Comparison of ENCODE assay signal across 1 cellular context in the genomic region with DNA sequence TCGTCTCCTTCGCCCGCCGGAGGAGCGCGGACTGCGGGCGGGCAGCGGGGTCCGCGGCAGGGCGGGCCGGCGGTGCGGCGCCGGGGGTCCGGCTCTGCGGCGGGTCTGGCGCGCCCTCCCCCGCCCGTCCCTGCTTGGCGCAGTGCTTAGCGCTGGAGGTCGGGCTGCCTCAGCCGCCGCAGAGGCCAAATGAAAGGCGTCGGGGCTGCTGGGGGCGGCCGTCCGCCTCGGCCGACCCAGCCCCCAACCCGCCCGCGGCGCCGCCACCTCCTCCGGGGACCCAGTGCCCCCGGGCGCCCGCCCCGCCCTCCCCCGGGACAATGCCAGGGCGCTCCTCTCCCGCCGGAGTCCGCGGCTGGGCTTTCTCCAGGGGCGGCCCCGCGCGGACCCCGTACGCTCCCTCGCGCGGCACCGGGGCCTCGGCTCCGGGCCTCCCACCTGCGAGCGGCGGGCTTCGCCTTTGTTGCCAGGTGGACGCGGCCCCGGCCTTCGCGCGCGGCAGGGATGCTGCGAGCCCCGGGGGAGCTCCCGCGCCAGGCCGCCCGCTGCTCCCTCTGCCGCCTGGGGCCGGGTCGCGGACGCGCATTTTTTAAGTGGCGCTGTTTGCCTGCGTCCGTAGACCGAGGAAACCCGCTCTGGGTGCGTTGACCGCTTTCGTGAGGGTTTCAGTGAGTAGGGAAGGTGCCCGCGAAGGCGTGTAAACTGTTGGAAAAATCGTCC.
A peak's percentile ranks its signal among the peaks of the same experiment; 100 is the strongest.
TF ChIP-seq lines count a peak whose summit lies in the region.

No MANE protein-coding gene starts in this region.

TF ChIP-seq in K562, 482 proteins besides CTCF, POLR2A, EP300 and RAD21 (continued from another document and continues in another):
- TF ChIP-seq, protein P1, sequence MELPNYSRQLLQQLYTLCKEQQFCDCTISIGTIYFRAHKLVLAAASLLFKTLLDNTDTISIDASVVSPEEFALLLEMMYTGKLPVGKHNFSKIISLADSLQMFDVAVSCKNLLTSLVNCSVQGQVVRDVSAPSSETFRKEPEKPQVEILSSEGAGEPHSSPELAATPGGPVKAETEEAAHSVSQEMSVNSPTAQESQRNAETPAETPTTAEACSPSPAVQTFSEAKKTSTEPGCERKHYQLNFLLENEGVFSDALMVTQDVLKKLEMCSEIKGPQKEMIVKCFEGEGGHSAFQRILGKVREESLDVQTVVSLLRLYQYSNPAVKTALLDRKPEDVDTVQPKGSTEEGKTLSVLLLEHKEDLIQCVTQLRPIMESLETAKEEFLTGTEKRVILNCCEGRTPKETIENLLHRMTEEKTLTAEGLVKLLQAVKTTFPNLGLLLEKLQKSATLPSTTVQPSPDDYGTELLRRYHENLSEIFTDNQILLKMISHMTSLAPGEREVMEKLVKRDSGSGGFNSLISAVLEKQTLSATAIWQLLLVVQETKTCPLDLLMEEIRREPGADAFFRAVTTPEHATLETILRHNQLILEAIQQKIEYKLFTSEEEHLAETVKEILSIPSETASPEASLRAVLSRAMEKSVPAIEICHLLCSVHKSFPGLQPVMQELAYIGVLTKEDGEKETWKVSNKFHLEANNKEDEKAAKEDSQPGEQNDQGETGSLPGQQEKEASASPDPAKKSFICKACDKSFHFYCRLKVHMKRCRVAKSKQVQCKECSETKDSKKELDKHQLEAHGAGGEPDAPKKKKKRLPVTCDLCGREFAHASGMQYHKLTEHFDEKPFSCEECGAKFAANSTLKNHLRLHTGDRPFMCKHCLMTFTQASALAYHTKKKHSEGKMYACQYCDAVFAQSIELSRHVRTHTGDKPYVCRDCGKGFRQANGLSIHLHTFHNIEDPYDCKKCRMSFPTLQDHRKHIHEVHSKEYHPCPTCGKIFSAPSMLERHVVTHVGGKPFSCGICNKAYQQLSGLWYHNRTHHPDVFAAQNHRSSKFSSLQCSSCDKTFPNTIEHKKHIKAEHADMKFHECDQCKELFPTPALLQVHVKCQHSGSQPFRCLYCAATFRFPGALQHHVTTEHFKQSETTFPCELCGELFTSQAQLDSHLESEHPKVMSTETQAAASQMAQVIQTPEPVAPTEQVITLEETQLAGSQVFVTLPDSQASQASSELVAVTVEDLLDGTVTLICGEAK (IDR thresholded peaks at IDR 0.05) = no peak
- TF ChIP-seq, protein P1 (CRISPR knock-in tag; IDR thresholded peaks at IDR 0.05) = no peak
- TF ChIP-seq, protein P2, sequence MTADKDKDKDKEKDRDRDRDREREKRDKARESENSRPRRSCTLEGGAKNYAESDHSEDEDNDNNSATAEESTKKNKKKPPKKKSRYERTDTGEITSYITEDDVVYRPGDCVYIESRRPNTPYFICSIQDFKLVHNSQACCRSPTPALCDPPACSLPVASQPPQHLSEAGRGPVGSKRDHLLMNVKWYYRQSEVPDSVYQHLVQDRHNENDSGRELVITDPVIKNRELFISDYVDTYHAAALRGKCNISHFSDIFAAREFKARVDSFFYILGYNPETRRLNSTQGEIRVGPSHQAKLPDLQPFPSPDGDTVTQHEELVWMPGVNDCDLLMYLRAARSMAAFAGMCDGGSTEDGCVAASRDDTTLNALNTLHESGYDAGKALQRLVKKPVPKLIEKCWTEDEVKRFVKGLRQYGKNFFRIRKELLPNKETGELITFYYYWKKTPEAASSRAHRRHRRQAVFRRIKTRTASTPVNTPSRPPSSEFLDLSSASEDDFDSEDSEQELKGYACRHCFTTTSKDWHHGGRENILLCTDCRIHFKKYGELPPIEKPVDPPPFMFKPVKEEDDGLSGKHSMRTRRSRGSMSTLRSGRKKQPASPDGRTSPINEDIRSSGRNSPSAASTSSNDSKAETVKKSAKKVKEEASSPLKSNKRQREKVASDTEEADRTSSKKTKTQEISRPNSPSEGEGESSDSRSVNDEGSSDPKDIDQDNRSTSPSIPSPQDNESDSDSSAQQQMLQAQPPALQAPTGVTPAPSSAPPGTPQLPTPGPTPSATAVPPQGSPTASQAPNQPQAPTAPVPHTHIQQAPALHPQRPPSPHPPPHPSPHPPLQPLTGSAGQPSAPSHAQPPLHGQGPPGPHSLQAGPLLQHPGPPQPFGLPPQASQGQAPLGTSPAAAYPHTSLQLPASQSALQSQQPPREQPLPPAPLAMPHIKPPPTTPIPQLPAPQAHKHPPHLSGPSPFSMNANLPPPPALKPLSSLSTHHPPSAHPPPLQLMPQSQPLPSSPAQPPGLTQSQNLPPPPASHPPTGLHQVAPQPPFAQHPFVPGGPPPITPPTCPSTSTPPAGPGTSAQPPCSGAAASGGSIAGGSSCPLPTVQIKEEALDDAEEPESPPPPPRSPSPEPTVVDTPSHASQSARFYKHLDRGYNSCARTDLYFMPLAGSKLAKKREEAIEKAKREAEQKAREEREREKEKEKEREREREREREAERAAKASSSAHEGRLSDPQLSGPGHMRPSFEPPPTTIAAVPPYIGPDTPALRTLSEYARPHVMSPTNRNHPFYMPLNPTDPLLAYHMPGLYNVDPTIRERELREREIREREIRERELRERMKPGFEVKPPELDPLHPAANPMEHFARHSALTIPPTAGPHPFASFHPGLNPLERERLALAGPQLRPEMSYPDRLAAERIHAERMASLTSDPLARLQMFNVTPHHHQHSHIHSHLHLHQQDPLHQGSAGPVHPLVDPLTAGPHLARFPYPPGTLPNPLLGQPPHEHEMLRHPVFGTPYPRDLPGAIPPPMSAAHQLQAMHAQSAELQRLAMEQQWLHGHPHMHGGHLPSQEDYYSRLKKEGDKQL (CRISPR knock-in tag; IDR thresholded peaks at IDR 0.05; ENCODE audit: borderline replicate concordance) = no peak
- TF ChIP-seq CAMTA2 (CRISPR knock-in tag; conservative IDR thresholded peaks at IDR 0.05) (no peak), ZNF212 (CRISPR knock-in tag; IDR thresholded peaks at IDR 0.05) (no peak), HSF4 (CRISPR knock-in tag; IDR thresholded peaks at IDR 0.05; ENCODE audit: borderline replicate concordance) (no peak), CBX2 (IDR thresholded peaks at IDR 0.05; ENCODE audit: insufficient read depth, low read length, poor library complexity, severe bottlenecking) (no peak), CBX1 (IDR thresholded peaks at IDR 0.05; ENCODE audit: low read depth) (peak; percentile 58; the same call in 1 of the 2 replicates), CBX3 (IDR thresholded peaks at IDR 0.05; ENCODE audit: borderline replicate concordance in 1 of 2, low read length in 2 of 2) (no peak), RBM17 (IDR thresholded peaks at IDR 0.05; ENCODE audit: borderline replicate concordance, low read depth, low read length) (no peak), NR2C2 (CRISPR knock-in tag; IDR thresholded peaks at IDR 0.05) (no peak), NR2C2 (tag; IDR thresholded peaks at IDR 0.05) (no peak; the same call in 1 of the 2 replicates), RBM14 (IDR thresholded peaks at IDR 0.05; ENCODE audit: borderline replicate concordance, insufficient read depth, low read depth, low read length) (no peak), CBFA2T3 (IDR thresholded peaks at IDR 0.05) (no peak)
- TF ChIP-seq, protein P3, sequence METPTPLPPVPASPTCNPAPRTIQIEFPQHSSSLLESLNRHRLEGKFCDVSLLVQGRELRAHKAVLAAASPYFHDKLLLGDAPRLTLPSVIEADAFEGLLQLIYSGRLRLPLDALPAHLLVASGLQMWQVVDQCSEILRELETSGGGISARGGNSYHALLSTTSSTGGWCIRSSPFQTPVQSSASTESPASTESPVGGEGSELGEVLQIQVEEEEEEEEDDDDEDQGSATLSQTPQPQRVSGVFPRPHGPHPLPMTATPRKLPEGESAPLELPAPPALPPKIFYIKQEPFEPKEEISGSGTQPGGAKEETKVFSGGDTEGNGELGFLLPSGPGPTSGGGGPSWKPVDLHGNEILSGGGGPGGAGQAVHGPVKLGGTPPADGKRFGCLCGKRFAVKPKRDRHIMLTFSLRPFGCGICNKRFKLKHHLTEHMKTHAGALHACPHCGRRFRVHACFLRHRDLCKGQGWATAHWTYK (CRISPR knock-in tag; IDR thresholded peaks at IDR 0.05) = no peak
- TF ChIP-seq, protein P4, sequence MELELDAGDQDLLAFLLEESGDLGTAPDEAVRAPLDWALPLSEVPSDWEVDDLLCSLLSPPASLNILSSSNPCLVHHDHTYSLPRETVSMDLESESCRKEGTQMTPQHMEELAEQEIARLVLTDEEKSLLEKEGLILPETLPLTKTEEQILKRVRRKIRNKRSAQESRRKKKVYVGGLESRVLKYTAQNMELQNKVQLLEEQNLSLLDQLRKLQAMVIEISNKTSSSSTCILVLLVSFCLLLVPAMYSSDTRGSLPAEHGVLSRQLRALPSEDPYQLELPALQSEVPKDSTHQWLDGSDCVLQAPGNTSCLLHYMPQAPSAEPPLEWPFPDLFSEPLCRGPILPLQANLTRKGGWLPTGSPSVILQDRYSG (tag; conservative IDR thresholded peaks at IDR 0.05; ENCODE audit: low read depth) = no peak
- TF ChIP-seq, protein P5, sequence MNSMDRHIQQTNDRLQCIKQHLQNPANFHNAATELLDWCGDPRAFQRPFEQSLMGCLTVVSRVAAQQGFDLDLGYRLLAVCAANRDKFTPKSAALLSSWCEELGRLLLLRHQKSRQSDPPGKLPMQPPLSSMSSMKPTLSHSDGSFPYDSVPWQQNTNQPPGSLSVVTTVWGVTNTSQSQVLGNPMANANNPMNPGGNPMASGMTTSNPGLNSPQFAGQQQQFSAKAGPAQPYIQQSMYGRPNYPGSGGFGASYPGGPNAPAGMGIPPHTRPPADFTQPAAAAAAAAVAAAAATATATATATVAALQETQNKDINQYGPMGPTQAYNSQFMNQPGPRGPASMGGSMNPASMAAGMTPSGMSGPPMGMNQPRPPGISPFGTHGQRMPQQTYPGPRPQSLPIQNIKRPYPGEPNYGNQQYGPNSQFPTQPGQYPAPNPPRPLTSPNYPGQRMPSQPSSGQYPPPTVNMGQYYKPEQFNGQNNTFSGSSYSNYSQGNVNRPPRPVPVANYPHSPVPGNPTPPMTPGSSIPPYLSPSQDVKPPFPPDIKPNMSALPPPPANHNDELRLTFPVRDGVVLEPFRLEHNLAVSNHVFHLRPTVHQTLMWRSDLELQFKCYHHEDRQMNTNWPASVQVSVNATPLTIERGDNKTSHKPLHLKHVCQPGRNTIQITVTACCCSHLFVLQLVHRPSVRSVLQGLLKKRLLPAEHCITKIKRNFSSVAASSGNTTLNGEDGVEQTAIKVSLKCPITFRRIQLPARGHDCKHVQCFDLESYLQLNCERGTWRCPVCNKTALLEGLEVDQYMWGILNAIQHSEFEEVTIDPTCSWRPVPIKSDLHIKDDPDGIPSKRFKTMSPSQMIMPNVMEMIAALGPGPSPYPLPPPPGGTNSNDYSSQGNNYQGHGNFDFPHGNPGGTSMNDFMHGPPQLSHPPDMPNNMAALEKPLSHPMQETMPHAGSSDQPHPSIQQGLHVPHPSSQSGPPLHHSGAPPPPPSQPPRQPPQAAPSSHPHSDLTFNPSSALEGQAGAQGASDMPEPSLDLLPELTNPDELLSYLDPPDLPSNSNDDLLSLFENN (IDR thresholded peaks at IDR 0.05; ENCODE audit: low read depth in 2 of 2, low read length in 2 of 2) = no peak
- TF ChIP-seq, protein P6, sequence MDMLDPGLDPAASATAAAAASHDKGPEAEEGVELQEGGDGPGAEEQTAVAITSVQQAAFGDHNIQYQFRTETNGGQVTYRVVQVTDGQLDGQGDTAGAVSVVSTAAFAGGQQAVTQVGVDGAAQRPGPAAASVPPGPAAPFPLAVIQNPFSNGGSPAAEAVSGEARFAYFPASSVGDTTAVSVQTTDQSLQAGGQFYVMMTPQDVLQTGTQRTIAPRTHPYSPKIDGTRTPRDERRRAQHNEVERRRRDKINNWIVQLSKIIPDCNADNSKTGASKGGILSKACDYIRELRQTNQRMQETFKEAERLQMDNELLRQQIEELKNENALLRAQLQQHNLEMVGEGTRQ (CRISPR knock-in tag; IDR thresholded peaks at IDR 0.05) = no peak
- TF ChIP-seq, protein P7, sequence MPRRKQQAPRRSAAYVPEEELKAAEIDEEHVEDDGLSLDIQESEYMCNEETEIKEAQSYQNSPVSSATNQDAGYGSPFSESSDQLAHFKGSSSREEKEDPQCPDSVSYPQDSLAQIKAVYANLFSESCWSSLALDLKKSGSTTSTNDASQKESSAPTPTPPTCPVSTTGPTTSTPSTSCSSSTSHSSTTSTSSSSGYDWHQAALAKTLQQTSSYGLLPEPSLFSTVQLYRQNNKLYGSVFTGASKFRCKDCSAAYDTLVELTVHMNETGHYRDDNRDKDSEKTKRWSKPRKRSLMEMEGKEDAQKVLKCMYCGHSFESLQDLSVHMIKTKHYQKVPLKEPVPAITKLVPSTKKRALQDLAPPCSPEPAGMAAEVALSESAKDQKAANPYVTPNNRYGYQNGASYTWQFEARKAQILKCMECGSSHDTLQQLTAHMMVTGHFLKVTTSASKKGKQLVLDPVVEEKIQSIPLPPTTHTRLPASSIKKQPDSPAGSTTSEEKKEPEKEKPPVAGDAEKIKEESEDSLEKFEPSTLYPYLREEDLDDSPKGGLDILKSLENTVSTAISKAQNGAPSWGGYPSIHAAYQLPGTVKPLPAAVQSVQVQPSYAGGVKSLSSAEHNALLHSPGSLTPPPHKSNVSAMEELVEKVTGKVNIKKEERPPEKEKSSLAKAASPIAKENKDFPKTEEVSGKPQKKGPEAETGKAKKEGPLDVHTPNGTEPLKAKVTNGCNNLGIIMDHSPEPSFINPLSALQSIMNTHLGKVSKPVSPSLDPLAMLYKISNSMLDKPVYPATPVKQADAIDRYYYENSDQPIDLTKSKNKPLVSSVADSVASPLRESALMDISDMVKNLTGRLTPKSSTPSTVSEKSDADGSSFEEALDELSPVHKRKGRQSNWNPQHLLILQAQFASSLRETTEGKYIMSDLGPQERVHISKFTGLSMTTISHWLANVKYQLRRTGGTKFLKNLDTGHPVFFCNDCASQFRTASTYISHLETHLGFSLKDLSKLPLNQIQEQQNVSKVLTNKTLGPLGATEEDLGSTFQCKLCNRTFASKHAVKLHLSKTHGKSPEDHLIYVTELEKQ (CRISPR knock-in tag; IDR thresholded peaks at IDR 0.05) = no peak
